In genomic region chr2:30283931-30284565, GRCh38 we compare ENCODE assay signal across 1 cellular context.
TF ChIP-seq lines count a peak whose summit lies in the region.

No MANE protein-coding gene starts in this region.

TF ChIP-seq in H1, 55 proteins besides CTCF, POLR2A, EP300 and RAD21:
- no peak for TF ChIP-seq CREB1 (IDR thresholded peaks at IDR 0.05)
- no peak for TF ChIP-seq POU5F1 (IDR thresholded peaks at IDR 0.05; ENCODE audit: low read depth, low read length)
- TF ChIP-seq CHD2 (IDR thresholded peaks at IDR 0.05; ENCODE audit: low read length), result no peak
- TF ChIP-seq FOSL1 (IDR thresholded peaks at IDR 0.05; ENCODE audit: insufficient read depth, low read depth, low read length), result no peak
- no peak for TF ChIP-seq HDAC6 (IDR thresholded peaks at IDR 0.05; ENCODE audit: low read depth, low read length)
- no peak for TF ChIP-seq BACH1 (IDR thresholded peaks at IDR 0.05; ENCODE audit: low read length)
- no peak for TF ChIP-seq ATF3 (IDR thresholded peaks at IDR 0.05; ENCODE audit: insufficient read depth, low read depth, low read length)
